Comparison of ENCODE assay signal across 10 cellular contexts in genomic region chr18:22934789-22935188, GRCh38. TPM values are rescaled to one million over a fixed set of nuclear protein-coding genes. Genes with fewer than 3 reads are reported as not detected.
DNase-seq lines count a peak whose midpoint lies in the region; ATAC-seq and TF ChIP-seq lines count a peak whose summit lies in the region.
"Had no signal": no experiment of that assay in that cellular context is flagged by ENCODE, and none has a peak within 500 bp of the region (broad histone marks: within the 10 kb centered on the region; RNA-seq: fewer than 3 reads in every experiment).

No MANE protein-coding gene starts in this region.

- H3K9me3 Mint-ChIP-seq in T-cell (no peaks in the 10 kb centered on the region), glutamatergic neuron (ENCODE audit: unreplicated experiment) (no peaks in the 10 kb centered on the region)

- intact Hi-C loops in A673 (cut with micrococcal nuclease; ENCODE audit: unreplicated experiment), result loop anchor here (5.0 kb wide), 1 partner anchor 112 kb away; no protein-coding TSS in a partner anchor

- H3K27ac ChIP-seq in A673 (ENCODE audit: low read depth, low read length, poor library complexity, severe bottlenecking), result no peak overlapping the region
- H3K27ac ChIP-seq: right atrium auricular region had no signal

- H3K4me1 Mint-ChIP-seq in T-cell (peaks cover 12 to 14% (median 13%) of the 10 kb centered on the region in 3 donors), glutamatergic neuron (ENCODE audit: low read depth, unreplicated experiment) (peaks cover 6% of the 10 kb centered on the region)

- ATAC-seq in T-cell (replicated peaks in 1 of 4) (no peak), GM21528 (IDR thresholded peaks at IDR 0.05; ENCODE audit: low FRiP score, unreplicated experiment) (no peak)
- ATAC-seq: left cardiac atrium had no signal

- CTCF ChIA-PET in A673 (lab: Charles Lee) (no interaction called here), T-cell (lab: Charles Lee) (interaction anchor here in 1 of 2 donors (0.7 kb wide), 2 partner anchors 137 to 477 kb away, joined by 3 to 4 read pairs; no protein-coding TSS in a partner anchor)

- no peaks in the 10 kb centered on the region for H3K36me3 Mint-ChIP-seq in T-cell
- no peaks in the 10 kb centered on the region for H3K36me3 Mint-ChIP-seq in glutamatergic neuron (ENCODE audit: unreplicated experiment)

- no peak for DNase-seq in A673 (ENCODE audit: low spot score)
- no peak for DNase-seq in T-cell
- DNase-seq in glutamatergic neuron, result no peak
- no peak for DNase-seq in T-helper 9 cell
- no peak for DNase-seq in NOMO-1 treated with DMSO at 0.1 percent for 48 hours (lab: John Stamatoyannopoulos, UW; ENCODE audit: unreplicated experiment)
- no peak for DNase-seq in activated effector memory CD4-positive, alpha-beta T cell treated with anti-CD3 and anti-CD28 coated beads, Interleukin-2, amount 50 U/mL, for 16 hours
- DNase-seq: left cardiac atrium had no signal

- POLR2A ChIA-PET in A673 (lab: Charles Lee; ENCODE audit: low non-redundant PET), result no interaction called here
- POLR2A ChIA-PET in T-cell (lab: Charles Lee), result interaction anchor here in 1 of 2 donors (0.6 kb wide), 1 partner anchor 668 kb away, joined by 3 read pairs; no protein-coding TSS in a partner anchor

- peaks cover 12% of the 10 kb centered on the region for H3K4me1 ChIP-seq in A673 (ENCODE audit: insufficient read depth, low read length, poor library complexity, severe bottlenecking)

- H3K36me3 ChIP-seq in A673 (ENCODE audit: insufficient read depth, low read length, poor library complexity, severe bottlenecking), result peaks cover 20% of the 10 kb centered on the region
- H3K36me3 ChIP-seq: right atrium auricular region had no signal

- H3K27me3 ChIP-seq in A673 (replicated peaks; ENCODE audit: insufficient read depth, low read depth, low read length, poor library complexity), result no peaks in the 10 kb centered on the region
- H3K27me3 ChIP-seq: right atrium auricular region had no signal

- no peaks in the 10 kb centered on the region for H3K9me3 ChIP-seq in A673 (ENCODE audit: low read depth, low read length, poor library complexity, severe bottlenecking)
- H3K9me3 ChIP-seq: right atrium auricular region had no signal

- H3K27me3 Mint-ChIP-seq in T-cell (no peaks in the 10 kb centered on the region), glutamatergic neuron (ENCODE audit: unreplicated experiment) (peaks cover 4% of the 10 kb centered on the region)

- BruUV-seq in A673 (replicated peaks; lab: Mats Ljungman, UMichigan), result no TSS peak

- H3K4me3 ChIP-seq in A673 (ENCODE audit: low read depth, low read length, poor library complexity, severe bottlenecking) (peak overlapping the region; percentile 88), GM12875 (ENCODE audit: low read depth, low read length) (peak overlapping the region; percentile 29)

- H3K4me3 Mint-ChIP-seq in T-cell (peak overlapping the region; percentile 52 to 91 (median 59)), glutamatergic neuron (ENCODE audit: unreplicated experiment) (peak overlapping the region; percentile 98)

- H3K27ac Mint-ChIP-seq in T-cell (no peak overlapping the region), glutamatergic neuron (ENCODE audit: unreplicated experiment) (no peak overlapping the region)

- TF ChIP-seq CTCF in A673 (conservative IDR thresholded peaks at IDR 0.05; ENCODE audit: low read depth, low read length) (no peak), GM12875 (IDR thresholded peaks at IDR 0.05; ENCODE audit: borderline replicate concordance, insufficient read depth, low read depth, low read length) (no peak), glutamatergic neuron (IDR thresholded peaks at IDR 0.05; ENCODE audit: partially characterized antibody, unreplicated experiment) (no peak)

RNA-seq across cellular contexts. Expression of gene RBBP8, which starts 1.7 kb away (rescaled TPM):
- 75.8 and 88.2 TPM in 2 replicates for total RNA-seq in A673 (2021)
- total RNA-seq in T-cell, result 1 to 10 TPM; 2.9 to 5.8 (median 4.1) TPM
- 13.6 TPM for total RNA-seq in glutamatergic neuron (ENCODE audit: unreplicated experiment)
